25 cellular contexts compared by ENCODE assay signal in genomic region chr11:4388221-4388620, GRCh38. TPM values are rescaled to one million over a fixed set of nuclear protein-coding genes. Genes with fewer than 3 reads are reported as not detected.
"Had no signal": no experiment of that assay in that cellular context is flagged by ENCODE, and none has a peak within 500 bp of the region (broad histone marks: within the 10 kb centered on the region; RNA-seq: fewer than 3 reads in every experiment).

No MANE protein-coding gene starts in this region.

- DNase-seq: IMR-90, Karpas-422, KG1, MG63, NCI-H1092, NCI-H1105 treated with DMSO at 0.1 percent for 48 hours, NCI-H1417 treated with DMSO at 0.1 percent for 48 hours, NCI-H187, NCI-H2029, NCI-H2081 treated with DMSO at 0.1 percent for 48 hours, NCI-H2171, NCI-H226, NCI-H446, NCI-H510A, NCI-H524 treated with DMSO at 0.1 percent for 48 hours, NCI-H69, NCI-H774, Right ventricle myocardium superior, RPMI8226, SIG-M5, SK-N-SH had no signal

- ATAC-seq: HepG2 had no signal

- FAIRE-seq: HepG2, RCC 7860 had no signal

RNA-seq across cellular contexts. Expression of gene OR52B4, which starts 20.0 kb away (rescaled TPM):
- total RNA-seq: HepG2, HT1080, IMR-90, Right ventricle myocardium superior, SK-MEL-5 had no signal
